In genomic region chr1:82491301-82491986, GRCh38 we compare ENCODE assay signal across 20 cellular contexts.
DNase-seq lines count a peak whose midpoint lies in the region; TF ChIP-seq lines count a peak whose summit lies in the region.
"Had no signal": no experiment of that assay in that cellular context is flagged by ENCODE, and none has a peak within 500 bp of the region (broad histone marks: within the 10 kb centered on the region; RNA-seq: fewer than 3 reads in every experiment).

No MANE protein-coding gene starts in this region.

- peaks cover 5% of the 10 kb centered on the region for H3K4me1 Mint-ChIP-seq in type B pancreatic cell (ENCODE audit: unreplicated experiment)
- H3K4me1 Mint-ChIP-seq: memory B cell, natural killer cell, T-helper 17 cell had no signal

- no peak overlapping the region for H2BK12ac ChIP-seq in trophoblast cell (ENCODE audit: low read length)

- H4K12ac ChIP-seq in trophoblast cell (ENCODE audit: low read depth, low read length), result no peak overlapping the region

- H3K4me3 ChIP-seq in BJ (ENCODE audit: low read depth, low read length) (no peak overlapping the region), fibroblast of mammary gland (ENCODE audit: control insufficient read depth, low read depth, low read length) (no peak overlapping the region), trophoblast cell (ENCODE audit: low read depth, low read length) (no peak overlapping the region), ascending aorta (no peak overlapping the region)
- H3K4me3 ChIP-seq: hepatocyte had no signal

- no peaks in the 10 kb centered on the region for H3K36me3 Mint-ChIP-seq in type B pancreatic cell
- H3K36me3 Mint-ChIP-seq: memory B cell had no signal

- no peak overlapping the region for H2BK5ac ChIP-seq in trophoblast cell (ENCODE audit: low read depth, low read length, poor library complexity)

- POLR2A ChIA-PET in BJ (lab: Charles Lee), result no interaction called here

- no peak overlapping the region for H3K14ac ChIP-seq in trophoblast cell (ENCODE audit: low read length)

- H3K9ac ChIP-seq in trophoblast cell (ENCODE audit: low read length), result no peak overlapping the region

- no peak overlapping the region for H3K18ac ChIP-seq in trophoblast cell (ENCODE audit: low read length)

- DNase-seq in BJ (ENCODE audit: low read depth) (peak; percentile 31), NCI-H446 treated with DMSO at 0.1 percent for 48 hours (lab: John Stamatoyannopoulos, UW) (peak; percentile 80), fibroblast of mammary gland (ENCODE audit: low read depth) (peak; percentile 17), trophoblast cell (peak; percentile 6 to 62), NCI-H1694 (lab: John Stamatoyannopoulos, UW) (no peak), ascending aorta (ENCODE audit: low spot score in 2 of 2) (no peak), type B pancreatic cell (ENCODE audit: extremely low spot score, unreplicated experiment) (no peak), SIG-M5 (lab: John Stamatoyannopoulos, UW) (no peak)
- DNase-seq: activated CD4-positive, alpha-beta T cell treated with anti-CD3 and anti-CD28 coated beads, Interleukin-2, amount 50 U/mL, for 48 hours; activated naive CD4-positive, alpha-beta T cell; activated T-cell treated with anti-CD3 and anti-CD28 coated beads for 4 hours; AML-193; effector memory CD8-positive, alpha-beta T cell; GOT3; natural killer cell; NCI-H1105; SHP77 treated with DMSO at 0.1 percent for 48 hours; T-helper 17 cell had no signal

- no CpG with 5 or more reads among the region's 2 CpGs for WGBS in trophoblast cell (ENCODE audit: extremely low coverage, insufficient coverage, insufficient read length)

- peaks cover 5% of the 10 kb centered on the region for H3K9me3 ChIP-seq in trophoblast cell (ENCODE audit: insufficient read depth, low read depth, low read length)
- peaks cover 4 to 11% of the 10 kb centered on the region in 2 donors for H3K9me3 ChIP-seq in ascending aorta

- H2BK120ac ChIP-seq in trophoblast cell (ENCODE audit: insufficient read depth, low read length, poor library complexity), result no peak overlapping the region

- H3K23ac ChIP-seq in trophoblast cell (ENCODE audit: low read length), result no peak overlapping the region

- H4K91ac ChIP-seq in trophoblast cell (ENCODE audit: low read depth, low read length), result no peak overlapping the region

- H3K27ac Mint-ChIP-seq in type B pancreatic cell, result no peak overlapping the region
- H3K27ac Mint-ChIP-seq: effector memory CD8-positive, alpha-beta T cell; memory B cell; natural killer cell; T-helper 17 cell had no signal

- H3K4me2 ChIP-seq in trophoblast cell (ENCODE audit: low read length), result no peak overlapping the region
- H3K4me2 ChIP-seq: hepatocyte had no signal

- H3K79me1 ChIP-seq in trophoblast cell (ENCODE audit: low read length), result no peaks in the 10 kb centered on the region

- intact Hi-C loops in ascending aorta (cut with DNase I), result no loop called here

- CTCF ChIA-PET in BJ (lab: Yijun Ruan, JAX), result no interaction called here

- H3K27me3 ChIP-seq in BJ (ENCODE audit: control insufficient read depth, insufficient read depth, low read length) (no peaks in the 10 kb centered on the region), trophoblast cell (ENCODE audit: insufficient read depth, low read length) (no peaks in the 10 kb centered on the region), ascending aorta (no peaks in the 10 kb centered on the region)
- H3K27me3 ChIP-seq: hepatocyte had no signal

- no peaks in the 10 kb centered on the region for H3K4me1 ChIP-seq in trophoblast cell (ENCODE audit: control insufficient read depth in 1 of 2, insufficient read depth in 2 of 2, low read length in 2 of 2)
- no peaks in the 10 kb centered on the region for H3K4me1 ChIP-seq in ascending aorta

- no peak overlapping the region for H2AFZ ChIP-seq in trophoblast cell (ENCODE audit: insufficient read depth, low read length, poor library complexity)
- H2AFZ ChIP-seq: hepatocyte had no signal

- H3K9me3 Mint-ChIP-seq in type B pancreatic cell, result peaks cover 13% of the 10 kb centered on the region

- H3K79me2 ChIP-seq in trophoblast cell (ENCODE audit: control insufficient read depth, insufficient read depth, low read length, poor library complexity), result no peaks in the 10 kb centered on the region
- H3K79me2 ChIP-seq: hepatocyte had no signal

- no peak overlapping the region for H3K27ac ChIP-seq in trophoblast cell (ENCODE audit: low read depth, low read length)
- peak overlapping the region in 1 of 2 donors; percentile 22 for H3K27ac ChIP-seq in ascending aorta
- H3K27ac ChIP-seq: hepatocyte had no signal

- H4K8ac ChIP-seq in trophoblast cell (ENCODE audit: low read depth, low read length), result no peak overlapping the region

- no peak overlapping the region for H3K4ac ChIP-seq in trophoblast cell (ENCODE audit: low read depth, low read length)

- no peak overlapping the region for H3K4me3 Mint-ChIP-seq in type B pancreatic cell
- H3K4me3 Mint-ChIP-seq: effector memory CD8-positive, alpha-beta T cell; memory B cell; natural killer cell; T-helper 17 cell had no signal

- no peak overlapping the region for H2AK5ac ChIP-seq in trophoblast cell (ENCODE audit: low read length)

- H3K36me3 ChIP-seq in BJ (ENCODE audit: control insufficient read depth, insufficient read depth, low read length) (no peaks in the 10 kb centered on the region), trophoblast cell (ENCODE audit: control insufficient read depth in 1 of 2, insufficient read depth in 2 of 2, low read length in 2 of 2) (no peaks in the 10 kb centered on the region), ascending aorta (no peaks in the 10 kb centered on the region)

- H3K27me3 Mint-ChIP-seq in type B pancreatic cell, result no peaks in the 10 kb centered on the region
- H3K27me3 Mint-ChIP-seq: effector memory CD8-positive, alpha-beta T cell; memory B cell; T-helper 17 cell had no signal

- TF ChIP-seq CTCF in BJ (IDR thresholded peaks at IDR 0.05; ENCODE audit: insufficient read depth, low read depth, low read length), result no peak
- no peak for TF ChIP-seq CTCF in fibroblast of mammary gland (conservative IDR thresholded peaks at IDR 0.05; ENCODE audit: control insufficient read depth, insufficient read depth, low read depth, low read length)
- no peak for TF ChIP-seq CTCF in ascending aorta (IDR thresholded peaks at IDR 0.05)
- TF ChIP-seq CTCF in type B pancreatic cell (conservative IDR thresholded peaks at IDR 0.05), result no peak

Comparison
In these comparisons a context has a peak if more than half of its experiments do, and no peak if none do; other contexts are left out.
1. DNase-seq: peak in BJ (single experiment), NCI-H446 treated with DMSO at 0.1 percent for 48 hours (single experiment), fibroblast of mammary gland (single experiment) and trophoblast cell (2 of 2); none in NCI-H1694 (single experiment), ascending aorta (0 of 2), type B pancreatic cell (single experiment) and SIG-M5 (single experiment).